ENCODE assay signal across 19 cellular contexts in the genomic region with DNA sequence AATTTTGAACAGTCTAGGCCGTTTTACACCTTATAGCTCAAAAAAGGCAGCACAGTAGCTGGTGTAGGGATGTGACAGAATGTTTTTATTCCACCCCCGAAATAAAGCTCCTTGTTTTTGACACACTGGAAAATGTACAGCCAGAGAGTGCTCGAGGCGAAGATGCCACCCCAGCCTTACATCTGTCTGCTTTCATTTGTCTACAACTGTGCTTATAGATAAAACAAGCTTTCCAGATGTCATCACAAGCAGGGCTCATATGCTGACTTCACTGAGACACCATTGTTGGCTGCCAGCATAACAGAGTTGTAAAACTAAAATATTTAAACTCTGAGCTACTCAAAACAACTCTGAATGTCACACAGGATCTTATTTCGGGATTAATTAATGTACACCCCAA.
A peak's percentile ranks its signal among the peaks of the same experiment; 100 is the strongest.
DNase-seq lines count a peak whose midpoint lies in the region; TF ChIP-seq lines count a peak whose summit lies in the region.
"Had no signal": no experiment of that assay in that cellular context is flagged by ENCODE, and none has a peak within 500 bp of the region (broad histone marks: within the 10 kb centered on the region; RNA-seq: fewer than 3 reads in every experiment).

No MANE protein-coding gene starts in this region.

- H3K9ac ChIP-seq in H9 (ENCODE audit: extremely low read depth, insufficient read length, low read length), result no peak overlapping the region
- H3K9ac ChIP-seq in SK-N-SH, result no peak overlapping the region
- no peak overlapping the region for H3K9ac ChIP-seq in mesenchymal stem cell (ENCODE audit: low read length)
- no peak overlapping the region for H3K9ac ChIP-seq in rectal smooth muscle tissue (ENCODE audit: low read length)
- H3K9ac ChIP-seq: BLaER1 treated with 17β-estradiol and CSF1 and Interleukin-3, amounts not matched to agents 10 nM and 100 nM had no signal

- DNase-seq in H9, result no peak
- peak; percentile 75 for DNase-seq in SK-N-SH
- peak; percentile 17 for DNase-seq in mesenchymal stem cell
- DNase-seq in T-helper 2 cell, result no peak
- DNase-seq in caudate nucleus (lab: John Stamatoyannopoulos, UW), result no peak
- DNase-seq in activated naive CD4-positive, alpha-beta T cell treated with anti-CD3 and anti-CD28 coated beads for 36 hours, result no peak
- no peak for DNase-seq in testis
- DNase-seq: CD8-positive, alpha-beta memory T cell; DMS53; H7; NCI-H187 treated with DMSO at 0.1 percent for 48 hours; NCI-H226; NCI-H524; NCI-H82; PC-3; SIG-M5 had no signal

- H3K23me2 ChIP-seq in H9 (ENCODE audit: insufficient read length, low read depth, low read length, poor library complexity, severe bottlenecking), result no peaks in the 10 kb centered on the region

- peak; percentile 31; the same call in 1 of the 2 replicates for TF ChIP-seq RAD21 in SK-N-SH (IDR thresholded peaks at IDR 0.05; ENCODE audit: low read length)

- intact Hi-C loops in activated naive CD4-positive, alpha-beta T cell treated with anti-CD3 and anti-CD28 coated beads for 36 hours (cut with micrococcal nuclease), result no loop called here
- intact Hi-C loops in testis (cut with DNase I; ENCODE audit: low total_unique reads), result no loop called here

- H3K9me3 ChIP-seq in H9 (ENCODE audit: control insufficient read depth, low read depth, low read length), result no peaks in the 10 kb centered on the region
- no peaks in the 10 kb centered on the region for H3K9me3 ChIP-seq in SK-N-SH
- no peaks in the 10 kb centered on the region for H3K9me3 ChIP-seq in mesenchymal stem cell (ENCODE audit: control insufficient read depth, low read length)
- H3K9me3 ChIP-seq in testis, result no peaks in the 10 kb centered on the region

- no peak overlapping the region for H3K27ac ChIP-seq in H9 (ENCODE audit: insufficient read length, low read depth, low read length)
- peak overlapping the region in 1 of 2 experiments; percentile 83; a peak in 1 of 4 replicates for H3K27ac ChIP-seq in SK-N-SH (ENCODE audit: low read depth in 2 of 2, low read length in 1 of 2)
- no peak overlapping the region for H3K27ac ChIP-seq in mesenchymal stem cell (ENCODE audit: low read length, poor library complexity, severe bottlenecking)
- H3K27ac ChIP-seq in rectal smooth muscle tissue (ENCODE audit: low read depth, low read length), result peak overlapping the region; percentile 31
- H3K27ac ChIP-seq in caudate nucleus (ENCODE audit: low read depth, low read length), result no peak overlapping the region
- no peak overlapping the region for H3K27ac ChIP-seq in testis
- H3K27ac ChIP-seq: BLaER1 treated with 17β-estradiol and CSF1 and Interleukin-3, amounts not matched to agents 10 nM and 100 nM; RWPE1 had no signal

- peaks cover 9% of the 10 kb centered on the region for H3K27me3 Mint-ChIP-seq in H9 (ENCODE audit: low read depth)
- H3K27me3 Mint-ChIP-seq in activated naive CD4-positive, alpha-beta T cell treated with anti-CD3 and anti-CD28 coated beads for 36 hours (ENCODE audit: low read depth), result no peaks in the 10 kb centered on the region
- H3K27me3 Mint-ChIP-seq: CD8-positive, alpha-beta memory T cell had no signal

- no peaks in the 10 kb centered on the region for H3K79me1 ChIP-seq in H9 (ENCODE audit: insufficient read depth, low read depth, low read length, poor library complexity, severe bottlenecking)
- peaks cover 22% of the 10 kb centered on the region for H3K79me1 ChIP-seq in mesenchymal stem cell (replicated peaks; ENCODE audit: low read length, poor library complexity, severe bottlenecking)

- no peak for TF ChIP-seq POLR2A in testis (IDR thresholded peaks at IDR 0.05)

- H4K20me1 ChIP-seq in H9 (ENCODE audit: control insufficient read depth, insufficient read depth, insufficient read length), result no peaks in the 10 kb centered on the region
- H4K20me1 ChIP-seq in SK-N-SH (ENCODE audit: insufficient read depth), result no peaks in the 10 kb centered on the region
- H4K20me1 ChIP-seq: BLaER1 treated with 17β-estradiol and CSF1 and Interleukin-3, amounts not matched to agents 10 nM and 100 nM had no signal

- no peak overlapping the region for H3T11ph ChIP-seq in H9 (ENCODE audit: low read length)

- H2AFZ ChIP-seq in H9 (ENCODE audit: low read length), result no peak overlapping the region
- no peak overlapping the region for H2AFZ ChIP-seq in SK-N-SH (ENCODE audit: low read depth)
- H2AFZ ChIP-seq in mesenchymal stem cell (ENCODE audit: low read depth, low read length), result no peak overlapping the region

- no peak for TF ChIP-seq CTCF in H9 (conservative IDR thresholded peaks at IDR 0.05)
- TF ChIP-seq CTCF in SK-N-SH (IDR thresholded peaks at IDR 0.05), result no peak
- TF ChIP-seq CTCF in testis (IDR thresholded peaks at IDR 0.05), result no peak

- H2BK20ac ChIP-seq in H9 (ENCODE audit: low read depth, low read length, poor library complexity, severe bottlenecking), result no peak overlapping the region

- peaks cover 4 to 14% (median 7%) of the 10 kb centered on the region in 3 experiments; a peak in 5 of 7 replicates for H3K36me3 Mint-ChIP-seq in H9 (ENCODE audit: insufficient read depth in 1 of 3, low read depth in 3 of 3)
- no peaks in the 10 kb centered on the region for H3K36me3 Mint-ChIP-seq in activated naive CD4-positive, alpha-beta T cell treated with anti-CD3 and anti-CD28 coated beads for 36 hours (ENCODE audit: low read depth)
- H3K36me3 Mint-ChIP-seq: CD8-positive, alpha-beta memory T cell had no signal

- WGBS in H9 (ENCODE audit: extremely low coverage, insufficient read length, low lambda C conversion rate), result no CpG with 5 or more reads among the region's 5 CpGs
- 62% methylated on average over 5 of the region's 5 CpGs for WGBS in SK-N-SH (ENCODE audit: low lambda C conversion rate)
- 78% methylated on average over 5 of the region's 5 CpGs for WGBS in mesenchymal stem cell
- WGBS in testis, 2 donors, result 88 to 89% methylated on average over 5 of the region's 5 CpGs

- H2BK12ac ChIP-seq in H9 (ENCODE audit: insufficient read length, low read depth, low read length) (no peak overlapping the region), mesenchymal stem cell (ENCODE audit: low read length in 2 of 2) (no peak overlapping the region)

- H2BK5ac ChIP-seq in H9 (ENCODE audit: insufficient read length, low read length) (no peak overlapping the region), mesenchymal stem cell (ENCODE audit: low read depth, low read length, poor library complexity, severe bottlenecking) (no peak overlapping the region)

- H3K4me1 ChIP-seq in H9 (ENCODE audit: insufficient read depth, low read length), result peaks cover 7% of the 10 kb centered on the region; the same call in 1 of the 2 replicates
- peaks cover 0 to 13% of the 10 kb centered on the region in 2 experiments; a peak in 2 of 4 replicates for H3K4me1 ChIP-seq in SK-N-SH (ENCODE audit: control insufficient read depth in 1 of 2, insufficient read depth in 2 of 2, low read depth in 1 of 2, low read length in 1 of 2)
- H3K4me1 ChIP-seq in mesenchymal stem cell (ENCODE audit: control insufficient read depth, insufficient read depth, low read depth, low read length), result peaks cover 2% of the 10 kb centered on the region
- H3K4me1 ChIP-seq in rectal smooth muscle tissue (ENCODE audit: control insufficient read depth, insufficient read depth, low read length), result peaks cover 9% of the 10 kb centered on the region
- no peaks in the 10 kb centered on the region for H3K4me1 ChIP-seq in testis
- H3K4me1 ChIP-seq: BLaER1 treated with 17β-estradiol and CSF1 and Interleukin-3, amounts not matched to agents 10 nM and 100 nM had no signal

- peak overlapping the region in 1 of 3 experiments; percentile 2; a peak in 2 of 7 replicates for H3K27ac Mint-ChIP-seq in H9
- no peak overlapping the region for H3K27ac Mint-ChIP-seq in activated naive CD4-positive, alpha-beta T cell treated with anti-CD3 and anti-CD28 coated beads for 36 hours
- H3K27ac Mint-ChIP-seq: CD8-positive, alpha-beta memory T cell had no signal

- H3K18ac ChIP-seq in H9 (ENCODE audit: insufficient read length, low read depth, low read length) (no peak overlapping the region), mesenchymal stem cell (ENCODE audit: low read depth in 1 of 2, low read length in 2 of 2) (no peak overlapping the region)

- H3K9me2 ChIP-seq in SK-N-SH, result no peaks in the 10 kb centered on the region

- H4K5ac ChIP-seq in H9 (ENCODE audit: insufficient read length, low read depth, low read length), result no peak overlapping the region

- H3K23ac ChIP-seq in H9 (ENCODE audit: insufficient read length, low read depth, low read length) (no peak overlapping the region), mesenchymal stem cell (ENCODE audit: low read length in 2 of 2) (no peak overlapping the region)

- CTCF ChIA-PET in SK-N-SH (lab: Yijun Ruan, JAX), result no interaction called here
- CTCF ChIA-PET in activated naive CD4-positive, alpha-beta T cell treated with anti-CD3 and anti-CD28 coated beads for 36 hours (lab: Charles Lee), result no interaction called here

- H3K27me3 ChIP-seq in H9 (ENCODE audit: insufficient read depth, low read length) (no peaks in the 10 kb centered on the region; the same call in 1 of the 2 replicates), SK-N-SH (ENCODE audit: insufficient read depth) (no peaks in the 10 kb centered on the region), mesenchymal stem cell (ENCODE audit: control insufficient read depth in 1 of 2, insufficient read depth in 1 of 2, low read length in 2 of 2) (no peaks in the 10 kb centered on the region), rectal smooth muscle tissue (ENCODE audit: control insufficient read depth, insufficient read depth, low read length) (no peaks in the 10 kb centered on the region), testis (no peaks in the 10 kb centered on the region)
- H3K27me3 ChIP-seq: BLaER1 treated with 17β-estradiol and CSF1 and Interleukin-3, amounts not matched to agents 10 nM and 100 nM had no signal

- H3K4me3 ChIP-seq in SK-N-SH (ENCODE audit: low read depth in 2 of 2, low read length in 1 of 2), result no peak overlapping the region
- H3K4me3 ChIP-seq in mesenchymal stem cell (ENCODE audit: insufficient read depth in 1 of 2, low read depth in 1 of 2, low read length in 2 of 2), result no peak overlapping the region
- H3K4me3 ChIP-seq in rectal smooth muscle tissue (ENCODE audit: low read length), result no peak overlapping the region
- H3K4me3 ChIP-seq in testis, result no peak overlapping the region
- H3K4me3 ChIP-seq: BLaER1 treated with 17β-estradiol and CSF1 and Interleukin-3, amounts not matched to agents 10 nM and 100 nM had no signal

- POLR2A ChIA-PET in SK-N-SH (lab: Yijun Ruan, JAX), result interaction anchor here (1.0 kb wide), 1 partner anchor 11 kb away, joined by 3 read pairs; no protein-coding TSS in a partner anchor

- H3F3A ChIP-seq in SK-N-SH (replicated peaks; ENCODE audit: insufficient read depth), result no peaks in the 10 kb centered on the region

- H3K4me3 Mint-ChIP-seq in H9, result no peak overlapping the region
- no peak overlapping the region for H3K4me3 Mint-ChIP-seq in activated naive CD4-positive, alpha-beta T cell treated with anti-CD3 and anti-CD28 coated beads for 36 hours
- H3K4me3 Mint-ChIP-seq: CD8-positive, alpha-beta memory T cell had no signal

- no peak overlapping the region for H3K14ac ChIP-seq in H9 (ENCODE audit: insufficient read depth, low read length)
- no peak overlapping the region for H3K14ac ChIP-seq in mesenchymal stem cell (ENCODE audit: low read length in 2 of 2)

- H2BK120ac ChIP-seq in H9 (ENCODE audit: low read depth, low read length, poor library complexity, severe bottlenecking) (no peak overlapping the region), mesenchymal stem cell (ENCODE audit: low read depth, low read length) (no peak overlapping the region)

- H2AK5ac ChIP-seq in H9 (ENCODE audit: insufficient read length, low read length), result peak overlapping the region; percentile 77
- peak overlapping the region; percentile 16 for H2AK5ac ChIP-seq in mesenchymal stem cell (ENCODE audit: low read length, severe bottlenecking)

- H3K4ac ChIP-seq in H9 (ENCODE audit: low read depth, low read length) (no peak overlapping the region), mesenchymal stem cell (ENCODE audit: low read depth in 1 of 2, low read length in 2 of 2) (no peak overlapping the region)

- H2BK15ac ChIP-seq in H9 (ENCODE audit: low read depth, low read length), result no peak overlapping the region
- H2BK15ac ChIP-seq in mesenchymal stem cell (ENCODE audit: low read depth, poor library complexity, severe bottlenecking), result no peak overlapping the region

- H3K79me2 ChIP-seq in H9 (ENCODE audit: insufficient read depth, low read length) (no peaks in the 10 kb centered on the region), SK-N-SH (ENCODE audit: insufficient read depth) (no peaks in the 10 kb centered on the region)

- H3K56ac ChIP-seq in H9 (ENCODE audit: insufficient read length, low read depth, low read length), result no peak overlapping the region

- no peak overlapping the region for H4K8ac ChIP-seq in H9 (replicated peaks; ENCODE audit: insufficient read length, low read depth, low read length)
- H4K8ac ChIP-seq in mesenchymal stem cell (ENCODE audit: low read length), result no peak overlapping the region

- H4K91ac ChIP-seq in H9 (ENCODE audit: insufficient read length, low read depth, low read length) (no peak overlapping the region), mesenchymal stem cell (ENCODE audit: low read length) (no peak overlapping the region)

- TF ChIP-seq EP300 in SK-N-SH (IDR thresholded peaks at IDR 0.05; ENCODE audit: borderline replicate concordance in 1 of 2, low read depth in 1 of 2, low read length in 1 of 2), result peak in 1 of 2 experiments; percentile 85; a peak in 2 of 4 replicates

- H3K4me1 Mint-ChIP-seq in H9, result peaks cover 45 to 49% of the 10 kb centered on the region in 2 experiments
- no peaks in the 10 kb centered on the region for H3K4me1 Mint-ChIP-seq in activated naive CD4-positive, alpha-beta T cell treated with anti-CD3 and anti-CD28 coated beads for 36 hours (ENCODE audit: low read depth)
- H3K4me1 Mint-ChIP-seq: CD8-positive, alpha-beta memory T cell had no signal

- H3K9me3 Mint-ChIP-seq in H9, result peaks cover 0 to 2% of the 10 kb centered on the region in 2 experiments; a peak in 1 of 5 replicates
- peaks cover 3% of the 10 kb centered on the region for H3K9me3 Mint-ChIP-seq in activated naive CD4-positive, alpha-beta T cell treated with anti-CD3 and anti-CD28 coated beads for 36 hours

- no peak overlapping the region for H3K4me2 ChIP-seq in H9 (ENCODE audit: insufficient read depth, insufficient read length, low read length)
- H3K4me2 ChIP-seq in SK-N-SH, result no peak overlapping the region
- H3K4me2 ChIP-seq in mesenchymal stem cell (ENCODE audit: low read length, poor library complexity, severe bottlenecking), result peak overlapping the region; percentile 47
- H3K4me2 ChIP-seq: BLaER1 treated with 17β-estradiol and CSF1 and Interleukin-3, amounts not matched to agents 10 nM and 100 nM had no signal

- no peaks in the 10 kb centered on the region for H3K36me3 ChIP-seq in SK-N-SH (replicated peaks in 1 of 2; ENCODE audit: control insufficient read depth in 1 of 2, insufficient read depth in 2 of 2, low read length in 1 of 2)
- H3K36me3 ChIP-seq in mesenchymal stem cell (ENCODE audit: control insufficient read depth in 1 of 2, insufficient read depth in 2 of 2, low read depth in 1 of 2, low read length in 2 of 2), result peaks cover 3 to 13% of the 10 kb centered on the region in 2 experiments
- H3K36me3 ChIP-seq in rectal smooth muscle tissue (ENCODE audit: control insufficient read depth, insufficient read depth, low read length), result no peaks in the 10 kb centered on the region
- no peaks in the 10 kb centered on the region for H3K36me3 ChIP-seq in testis (ENCODE audit: low read depth, missing control alignments)
- H3K36me3 ChIP-seq: BLaER1 treated with 17β-estradiol and CSF1 and Interleukin-3, amounts not matched to agents 10 nM and 100 nM had no signal

Comparison
In these comparisons a context has a peak if more than half of its experiments do, and no peak if none do; other contexts are left out.
1. DNase-seq: peak in SK-N-SH (single experiment) and mesenchymal stem cell (single experiment); none in H9 (single experiment), T-helper 2 cell (0 of 5), caudate nucleus (0 of 61), activated naive CD4-positive, alpha-beta T cell treated with anti-CD3 and anti-CD28 coated beads for 36 hours (single experiment) and testis (single experiment).